In genomic region chr3:158152186-158152585, GRCh38 we compare ENCODE assay signal across 10 cellular contexts. TPM values are rescaled to one million over a fixed set of nuclear protein-coding genes. Genes with fewer than 3 reads are reported as not detected.
DNase-seq lines count a peak whose midpoint lies in the region; ATAC-seq, FAIRE-seq and TF ChIP-seq lines count a peak whose summit lies in the region.
"Had no signal": no experiment of that assay in that cellular context is flagged by ENCODE, and none has a peak within 500 bp of the region (broad histone marks: within the 10 kb centered on the region; RNA-seq: fewer than 3 reads in every experiment).

No MANE protein-coding gene starts in this region.

- TF ChIP-seq CTCF in fibroblast of the aortic adventitia (IDR thresholded peaks at IDR 0.05; ENCODE audit: insufficient read depth, low read length): no peak

- DNase-seq in ELR (ENCODE audit: low read depth) (peak; percentile 71), fibroblast of the aortic adventitia (ENCODE audit: low read depth) (peak; percentile 54), ecto neural progenitor cell (ENCODE audit: low spot score) (no peak), frontal cortex (ENCODE audit: low spot score in 2 of 2) (no peak), UCSD-AML1 (lab: John Stamatoyannopoulos, UW; ENCODE audit: unreplicated experiment) (no peak), NCI-H2196 (lab: John Stamatoyannopoulos, UW; ENCODE audit: unreplicated experiment) (no peak)
- DNase-seq: cortex of kidney, immature natural killer cell had no signal

- no peak overlapping the region for H3K4me3 ChIP-seq in fibroblast of the aortic adventitia (ENCODE audit: low read depth, low read length)

- ATAC-seq in GM21381 (IDR thresholded peaks at IDR 0.05; ENCODE audit: unreplicated experiment) (peak; percentile 73), HG03558 (IDR thresholded peaks at IDR 0.05; ENCODE audit: extremely low read depth, unreplicated experiment) (peak; percentile 79)

- no peak for FAIRE-seq in frontal cortex (lab: Jason Lieb, UNC)

RNA-seq across cellular contexts. Expression of gene RSRC1, which starts 42.3 kb away (rescaled TPM):
- 45.8 and 50.9 TPM in 2 replicates for total RNA-seq in fibroblast of the aortic adventitia (ENCODE audit: low replicate concordance)
- total RNA-seq in frontal cortex: 44.8 TPM

RNA-seq across cellular contexts. Expression of gene SHOX2, which starts 46.0 kb away (rescaled TPM):
- 1.2 and 2.8 TPM in 2 replicates for total RNA-seq in fibroblast of the aortic adventitia (ENCODE audit: low replicate concordance)
- total RNA-seq in frontal cortex: not detected

Comparison
In these comparisons a context has a peak if more than half of its experiments do, and no peak if none do; other contexts are left out.
1. DNase-seq: peak in ELR (single experiment) and fibroblast of the aortic adventitia (single experiment); none in ecto neural progenitor cell (single experiment), frontal cortex (0 of 2), UCSD-AML1 (single experiment) and NCI-H2196 (single experiment).